8 cellular contexts compared by ENCODE assay signal in genomic region chr7:55597944-55598499, GRCh38. TPM values are rescaled to one million over a fixed set of nuclear protein-coding genes. Genes with fewer than 3 reads are reported as not detected.
DNase-seq lines count a peak whose midpoint lies in the region; ATAC-seq and TF ChIP-seq lines count a peak whose summit lies in the region.
"Not testable (repeated sequence)": the region's sequence is repeated elsewhere in the genome, so short reads cannot be mapped to it uniquely, and the experiment has no call there.

No MANE protein-coding gene starts in this region.

- H3K4me3 ChIP-seq in esophagus squamous epithelium, lung, tibial nerve: not testable (repeated sequence)

- not testable (repeated sequence) for H3K36me3 Mint-ChIP-seq in activated T-cell treated with anti-CD3 and anti-CD28 coated beads, Interleukin-2, amount 50 U/mL, for 4 hours (ENCODE audit: insufficient read depth)

- TF ChIP-seq CTCF in esophagus squamous epithelium (IDR thresholded peaks at IDR 0.05) (peak in 5 of 6 experiments; percentile 25 to 49 (median 37)), lung (IDR thresholded peaks at IDR 0.05; ENCODE audit: control extremely low read depth, extremely low read depth) (peak; percentile 10), tibial nerve (IDR thresholded peaks at IDR 0.05) (peak in 4 of 5 experiments; percentile 21 to 45 (median 29))

- not testable (repeated sequence) for H3K9me3 ChIP-seq in esophagus squamous epithelium; lung (ENCODE audit: control insufficient read depth in 2 of 2, insufficient read depth in 1 of 2, low read length in 1 of 2); tibial nerve

- H3K4me1 Mint-ChIP-seq in activated T-cell treated with anti-CD3 and anti-CD28 coated beads, Interleukin-2, amount 50 U/mL, for 4 hours (ENCODE audit: low read depth) = peaks cover 16% of the 10 kb centered on the region

- not testable (repeated sequence) for H3K27ac ChIP-seq in esophagus squamous epithelium; lung (ENCODE audit: low read depth in 1 of 2, low read length in 1 of 2); tibial nerve

- peaks cover 0 to 12% (median 0%) of the 10 kb centered on the region in 3 donors for H3K4me1 ChIP-seq in esophagus squamous epithelium
- not testable (repeated sequence) for H3K4me1 ChIP-seq in lung (ENCODE audit: control insufficient read depth in 2 of 2, insufficient read depth in 2 of 2, low read length in 2 of 2); tibial nerve

- ATAC-seq in GM21515 (IDR thresholded peaks at IDR 0.05; ENCODE audit: unreplicated experiment) (peak; percentile 59), HG03342 (IDR thresholded peaks at IDR 0.05; ENCODE audit: unreplicated experiment) (peak; percentile 50), lung (ENCODE audit: insufficient read depth, low FRiP score) (peak; percentile 38)
- peak; percentile 48 to 56 for ATAC-seq in activated T-cell treated with anti-CD3 and anti-CD28 coated beads, Interleukin-2, amount 50 U/mL, for 4 hours

- H3K9me3 Mint-ChIP-seq in activated T-cell treated with anti-CD3 and anti-CD28 coated beads, Interleukin-2, amount 50 U/mL, for 4 hours = not testable (repeated sequence)

- H3K27me3 ChIP-seq in esophagus squamous epithelium; lung (ENCODE audit: control insufficient read depth, insufficient read depth); tibial nerve: not testable (repeated sequence)

- not testable (repeated sequence) for TF ChIP-seq POLR2A in esophagus squamous epithelium (IDR thresholded peaks at IDR 0.05); tibial nerve (IDR thresholded peaks at IDR 0.05)

- not testable (repeated sequence) for H3K4me3 Mint-ChIP-seq in activated T-cell treated with anti-CD3 and anti-CD28 coated beads, Interleukin-2, amount 50 U/mL, for 4 hours

- DNase-seq in EH (ENCODE audit: low read depth) = peak; percentile 48
- DNase-seq in NCI-H748 treated with DMSO at 0.1 percent for 48 hours (lab: John Stamatoyannopoulos, UW) = peak; percentile 24
- not testable (repeated sequence) for DNase-seq in activated T-cell treated with anti-CD3 and anti-CD28 coated beads, Interleukin-2, amount 50 U/mL, for 4 hours; esophagus squamous epithelium (lab: John Stamatoyannopoulos, UW); lung (ENCODE audit: low spot score); tibial nerve (ENCODE audit: low spot score in 2 of 2)

- intact Hi-C loops in esophagus squamous epithelium (cut with DNase I) = loop anchor here (5.0 kb wide), 1 partner anchor 161 kb away; no protein-coding TSS in a partner anchor

- not testable (repeated sequence) for H3K27me3 Mint-ChIP-seq in activated T-cell treated with anti-CD3 and anti-CD28 coated beads, Interleukin-2, amount 50 U/mL, for 4 hours (ENCODE audit: low read depth)

- not testable (repeated sequence) for TF ChIP-seq EP300 in tibial nerve (IDR thresholded peaks at IDR 0.05)

- not testable (repeated sequence) for H3K36me3 ChIP-seq in esophagus squamous epithelium; lung (ENCODE audit: control insufficient read depth in 2 of 2, insufficient read depth in 2 of 2, low read length in 2 of 2); tibial nerve

- 39 to 50% methylated on average over 4 of the region's 4 CpGs for WGBS in esophagus squamous epithelium, 2 donors
- WGBS in lung, 2 donors = 47 to 53% methylated on average over 4 of the region's 4 CpGs
- 44 to 51% methylated on average over 4 of the region's 4 CpGs for WGBS in tibial nerve, 2 donors

RNA-seq across cellular contexts. Expression of gene VOPP1, which starts 25.7 kb away (rescaled TPM):
- 100 to 1,000 TPM in 1 of 3 donors, 10 to 100 TPM in 2; 63.6 to 103 (median 99.2) TPM for total RNA-seq in activated T-cell treated with anti-CD3 and anti-CD28 coated beads, Interleukin-2, amount 50 U/mL, for 4 hours
- total RNA-seq in esophagus squamous epithelium = 10 to 100 TPM; 13.9 to 26.5 (median 19.2) TPM
- 10 to 100 TPM; 35.9 to 64.0 TPM for total RNA-seq in lung
- polyA plus RNA-seq in lung = 10 to 100 TPM; 25.8 to 40.1 TPM
- total RNA-seq in tibial nerve = 10 to 100 TPM; 49.2 to 58.5 (median 54.8) TPM
